ENCODE assay signal across 1 cellular context in genomic region chr5:158013939-158014338, GRCh38.
TF ChIP-seq lines count a peak whose summit lies in the region.

No MANE protein-coding gene starts in this region.

TF ChIP-seq in WTC11, 78 proteins besides CTCF, POLR2A, EP300 and RAD21 (continued from another document):
- TF ChIP-seq HMGXB4 (CRISPR knock-in tag; IDR thresholded peaks at IDR 0.05) = no peak
- no peak for TF ChIP-seq TEAD1 (CRISPR knock-in tag; IDR thresholded peaks at IDR 0.05)
- TF ChIP-seq IRF1 (CRISPR knock-in tag; IDR thresholded peaks at IDR 0.05) = no peak
- TF ChIP-seq NR1H2 (CRISPR knock-in tag; IDR thresholded peaks at IDR 0.05) = no peak
- TF ChIP-seq ZBTB43 (CRISPR knock-in tag; IDR thresholded peaks at IDR 0.05) = no peak
- TF ChIP-seq ZNF671 (CRISPR knock-in tag; IDR thresholded peaks at IDR 0.05) = no peak
- no peak for TF ChIP-seq SMAD4 (CRISPR knock-in tag; IDR thresholded peaks at IDR 0.05)
- TF ChIP-seq ZNF121 (CRISPR knock-in tag; IDR thresholded peaks at IDR 0.05) = no peak
- TF ChIP-seq ATF6 (CRISPR knock-in tag; IDR thresholded peaks at IDR 0.05) = no peak
- TF ChIP-seq ZNF317 (CRISPR knock-in tag; IDR thresholded peaks at IDR 0.05; ENCODE audit: borderline replicate concordance, low read depth) = no peak
